ENCODE assay signal across 8 cellular contexts in genomic region chr5:154191467-154192261, GRCh38. TPM values are rescaled to one million over a fixed set of nuclear protein-coding genes. Genes with fewer than 3 reads are reported as not detected.
A peak's percentile ranks its signal among the peaks of the same experiment; 100 is the strongest.
DNase-seq lines count a peak whose midpoint lies in the region; ATAC-seq, FAIRE-seq and TF ChIP-seq lines count a peak whose summit lies in the region.

No MANE protein-coding gene starts in this region.

- TF ChIP-seq RAD21 in A549 (conservative IDR thresholded peaks at IDR 0.05 in 1 of 2, IDR thresholded peaks at IDR 0.05 in 1 of 2), result no peak

- no peak for FAIRE-seq in A549 (lab: Jason Lieb, UNC)

- H3K4me2 ChIP-seq in A549, result peak overlapping the region; percentile 100

- POLR2A ChIA-PET in A549 (lab: Yijun Ruan, JAX), result interaction anchor here (0.9 to 2.9 kb wide), 5 partner anchors 7 to 213 kb away, joined by 3 to 25 read pairs (median 9); partner anchors contain the start of genes FAM114A2 and MFAP3

- peak overlapping the region; percentile 65 for H3K4me3 ChIP-seq in A549
- H3K4me3 ChIP-seq in HFF-Myc (replicated peaks; ENCODE audit: low read depth, low read length), result peak overlapping the region; percentile 66
- peak overlapping the region in 3 of 4 donors; percentile 67 to 78 (median 71) for H3K4me3 ChIP-seq in tibial nerve

- TF ChIP-seq POLR2A in A549 (IDR thresholded peaks at IDR 0.05; ENCODE audit: low read length), result no peak
- no peak for TF ChIP-seq POLR2A in tibial nerve (IDR thresholded peaks at IDR 0.05)

- H3K27me3 ChIP-seq in tibial nerve, result no peaks in the 10 kb centered on the region

- no peaks in the 10 kb centered on the region for H3K36me3 ChIP-seq in tibial nerve

- H3K27ac ChIP-seq in A549 (peak overlapping the region; percentile 96 to 99), tibial nerve (peak overlapping the region in 3 of 4 donors; percentile 38 to 82 (median 56))

- ATAC-seq in A549 (peak in 1 of 2 experiments; percentile 4; a peak in 2 of 6 replicates), esophagus mucosa (no peak), GM19455 (IDR thresholded peaks at IDR 0.05; ENCODE audit: unreplicated experiment) (no peak)

- DNase-seq in A549 (ENCODE audit: low read depth in 1 of 2, low spot score in 1 of 2) (no peak), HFF-Myc (ENCODE audit: extremely low read depth, low read depth) (no peak), amniotic epithelial cell (ENCODE audit: low read depth) (peak; percentile 51), kidney tubule cell (ENCODE audit: low spot score) (peak; percentile 9), tibial nerve (ENCODE audit: low spot score in 2 of 2) (no peak), NCI-H1048 (lab: John Stamatoyannopoulos, UW) (no peak)

- TF ChIP-seq EP300 in A549 (IDR thresholded peaks at IDR 0.05), result no peak
- no peak for TF ChIP-seq EP300 in tibial nerve (IDR thresholded peaks at IDR 0.05)

- no peaks in the 10 kb centered on the region for H3K9me3 ChIP-seq in A549
- no peaks in the 10 kb centered on the region for H3K9me3 ChIP-seq in tibial nerve

- H3K4me1 ChIP-seq in A549 (peaks cover 51% of the 10 kb centered on the region), tibial nerve (peaks cover 0 to 51% (median 28%) of the 10 kb centered on the region in 4 donors)

- WGBS in A549 (ENCODE audit: missing lambda C conversion rate), result 25% methylated on average over 10 of the region's 10 CpGs
- WGBS in tibial nerve, 2 donors, result 17 to 25% methylated on average over 10 of the region's 10 CpGs

- TF ChIP-seq CTCF in A549 (IDR thresholded peaks at IDR 0.05) (no peak), HFF-Myc (IDR thresholded peaks at IDR 0.05; ENCODE audit: low read depth, low read length, missing control alignments) (no peak), tibial nerve (IDR thresholded peaks at IDR 0.05) (no peak)

- CTCF ChIA-PET in A549 (lab: Yijun Ruan, JAX), result interaction anchor here (1.0 to 7.0 kb wide), 8 partner anchors 7 to 213 kb away, joined by 3 to 46 read pairs (median 11); no protein-coding TSS in a partner anchor

TF ChIP-seq in A549, 52 proteins besides CTCF, POLR2A, EP300 and RAD21:
- 0 out of 2 replicates have a peak, but pooled peaks have one; percentile 3 for TF ChIP-seq USF2 (IDR thresholded peaks at IDR 0.05)
- no peak for TF ChIP-seq TP53 (CRISPR knock-in tag; IDR thresholded peaks at IDR 0.05)
- TF ChIP-seq CBX2 (IDR thresholded peaks at IDR 0.05; ENCODE audit: borderline replicate concordance, low read depth), result no peak
- TF ChIP-seq KDM5A (IDR thresholded peaks at IDR 0.05), result no peak

RNA-seq across cellular contexts. Expression of gene GALNT10, which starts 1.1 kb away (rescaled TPM):
- polyA plus RNA-seq in A549 (2011; rRNA removed), result 156 and 215 TPM in 2 replicates
- polyA plus RNA-seq in A549 (2012; cell fraction: cytosol; rRNA removed), result 73.3 and 84.8 TPM in 2 replicates
- polyA plus RNA-seq in A549 (2012; cell fraction: nucleus; rRNA removed), result 83.6 and 89.7 TPM in 2 replicates
- 110 to 123 TPM (median 118 TPM) in 3 replicates for polyA plus RNA-seq in A549 (2017; fragmentation: RNase III; extraction: RNeasy Plus Mini Kit Qiagen cat#74134 plus additional on column Dnase treatment)
- polyA minus RNA-seq in A549 (2011; rRNA and poly(A)+ RNA removed), result 408 and 422 TPM in 2 replicates
- total RNA-seq in tibial nerve, result 10 to 100 TPM; 24.1 to 41.2 (median 26.7) TPM
- total RNA-seq in esophagus mucosa, result 6.7 TPM

Comparison
In these comparisons a context has a peak if more than half of its experiments do, and no peak if none do; other contexts are left out.
1. DNase-seq: peak in amniotic epithelial cell (single experiment) and kidney tubule cell (single experiment); none in A549 (0 of 2), HFF-Myc (single experiment), tibial nerve (0 of 2) and NCI-H1048 (single experiment).
2. Peak in every context shown above with its lines, with median percentiles within 50 percentile points of each other: H3K4me3 ChIP-seq.